In genomic region chr16:79698341-79698753, GRCh38 we compare ENCODE assay signal across 20 cellular contexts.
DNase-seq lines count a peak whose midpoint lies in the region; ATAC-seq, FAIRE-seq and TF ChIP-seq lines count a peak whose summit lies in the region.
"Had no signal": no experiment of that assay in that cellular context is flagged by ENCODE, and none has a peak within 500 bp of the region (broad histone marks: within the 10 kb centered on the region; RNA-seq: fewer than 3 reads in every experiment).

No MANE protein-coding gene starts in this region.

- peaks cover 17% of the 10 kb centered on the region for H3K27me3 Mint-ChIP-seq in T-helper 2 cell treated with Interferon-gamma antibody and Interleukin-4, amounts not matched to agents 5 μg/mL and 100 μg/mL, for 36 hours (ENCODE audit: low read depth)

- WGBS in lung, 2 donors = 41 to 73% methylated on average over 5 of the region's 5 CpGs
- whole genome bisulfite sequencing in prostate gland = 76% methylated on average over 5 of the region's 5 CpGs

- intact Hi-C loops in upper lobe of right lung (cut with DNase I) = no loop called here
- intact Hi-C loops in prostate gland (cut with DNase I) = no loop called here

- H3K27me3 ChIP-seq in lung (ENCODE audit: control insufficient read depth, insufficient read depth) (no peaks in the 10 kb centered on the region), upper lobe of right lung (no peaks in the 10 kb centered on the region), prostate gland (replicated peaks; ENCODE audit: insufficient read depth) (no peaks in the 10 kb centered on the region)
- H3K27me3 ChIP-seq: upper lobe of left lung had no signal

- H3K27ac ChIP-seq in lung (ENCODE audit: low read depth in 1 of 2, low read length in 1 of 2) (no peak overlapping the region), upper lobe of right lung (no peak overlapping the region), prostate gland (no peak overlapping the region)
- H3K27ac ChIP-seq: 22Rv1, upper lobe of left lung had no signal

- FAIRE-seq in frontal cortex (lab: Jason Lieb, UNC) = no peak
- FAIRE-seq: islet of Langerhans, RCC 7860 had no signal

- H3K36me3 ChIP-seq in lung (ENCODE audit: control insufficient read depth in 2 of 2, insufficient read depth in 2 of 2, low read length in 2 of 2) = no peaks in the 10 kb centered on the region
- H3K36me3 ChIP-seq in upper lobe of right lung = no peaks in the 10 kb centered on the region
- no peaks in the 10 kb centered on the region for H3K36me3 ChIP-seq in prostate gland
- H3K36me3 ChIP-seq: upper lobe of left lung had no signal

- H3K4me3 ChIP-seq in fibroblast of villous mesenchyme (ENCODE audit: low read depth, low read length) (no peak overlapping the region), lung (no peak overlapping the region), upper lobe of right lung (no peak overlapping the region), prostate gland (no peak overlapping the region)
- H3K4me3 ChIP-seq: mucosa of descending colon, upper lobe of left lung had no signal

- H3K27ac Mint-ChIP-seq in T-helper 2 cell treated with Interferon-gamma antibody and Interleukin-4, amounts not matched to agents 5 μg/mL and 100 μg/mL, for 36 hours = no peak overlapping the region
- H3K27ac Mint-ChIP-seq: activated naive CD8-positive, alpha-beta T cell; CD8-positive, alpha-beta T cell; stimulated activated effector memory CD8-positive, alpha-beta T cell treated with anti-CD3 and anti-CD28 coated beads, Interleukin-12 subunit alpha, Interleukin-12 subunit beta, amount 100 ng/mL, for 72 hours had no signal

- no peaks in the 10 kb centered on the region for H3K4me1 ChIP-seq in lung (ENCODE audit: control insufficient read depth in 2 of 2, insufficient read depth in 2 of 2, low read length in 2 of 2)
- H3K4me1 ChIP-seq in upper lobe of right lung = no peaks in the 10 kb centered on the region
- no peaks in the 10 kb centered on the region for H3K4me1 ChIP-seq in prostate gland (replicated peaks)
- H3K4me1 ChIP-seq: upper lobe of left lung had no signal

- ATAC-seq in lung (ENCODE audit: insufficient read depth, low FRiP score) (peak; percentile 47), upper lobe of right lung (peak; percentile 50)
- ATAC-seq: CD8-positive, alpha-beta T cell; mucosa of descending colon; stimulated activated effector memory CD8-positive, alpha-beta T cell treated with anti-CD3 and anti-CD28 coated beads, Interleukin-12 subunit alpha, Interleukin-12 subunit beta, amount 100 ng/mL, for 72 hours had no signal

- DNase-seq in T-helper 2 cell treated with Interferon-gamma antibody and Interleukin-4, amounts not matched to agents 5 μg/mL and 100 μg/mL, for 36 hours (ENCODE audit: low spot score) = no peak
- no peak for DNase-seq in T-helper 2 cell
- DNase-seq in fibroblast of villous mesenchyme (ENCODE audit: low read depth) = peak; percentile 89
- DNase-seq in lung (ENCODE audit: low spot score) = no peak
- DNase-seq in upper lobe of right lung = no peak
- DNase-seq in prostate gland (ENCODE audit: low spot score) = no peak
- DNase-seq in C1 segment of cervical spinal cord (lab: John Stamatoyannopoulos, UW) = no peak
- no peak for DNase-seq in frontal cortex (ENCODE audit: low spot score in 2 of 2)
- DNase-seq: CD8-positive, alpha-beta T cell; DND-41; KG1; NCI-H2171 treated with DMSO at 0.1 percent for 48 hours; NCI-H82; upper lobe of left lung had no signal

- H3K9me3 Mint-ChIP-seq in T-helper 2 cell treated with Interferon-gamma antibody and Interleukin-4, amounts not matched to agents 5 μg/mL and 100 μg/mL, for 36 hours = peaks cover 18% of the 10 kb centered on the region

- no peak for TF ChIP-seq CTCF in fibroblast of villous mesenchyme (IDR thresholded peaks at IDR 0.05; ENCODE audit: insufficient read depth, low read depth, low read length)
- TF ChIP-seq CTCF in lung (IDR thresholded peaks at IDR 0.05; ENCODE audit: control extremely low read depth, extremely low read depth) = no peak
- TF ChIP-seq CTCF in upper lobe of right lung (IDR thresholded peaks at IDR 0.05) = no peak
- no peak for TF ChIP-seq CTCF in prostate gland (IDR thresholded peaks at IDR 0.05)

- peaks cover 16% of the 10 kb centered on the region for H3K4me1 Mint-ChIP-seq in T-helper 2 cell treated with Interferon-gamma antibody and Interleukin-4, amounts not matched to agents 5 μg/mL and 100 μg/mL, for 36 hours (ENCODE audit: low read depth)
- H3K4me1 Mint-ChIP-seq: stimulated activated effector memory CD8-positive, alpha-beta T cell treated with anti-CD3 and anti-CD28 coated beads, Interleukin-12 subunit alpha, Interleukin-12 subunit beta, amount 100 ng/mL, for 72 hours had no signal

- H3K9me3 ChIP-seq in lung (ENCODE audit: control insufficient read depth in 2 of 2, insufficient read depth in 1 of 2, low read length in 1 of 2) (peaks cover 0 to 2% of the 10 kb centered on the region in 2 donors), upper lobe of right lung (no peaks in the 10 kb centered on the region), prostate gland (no peaks in the 10 kb centered on the region)

- H3K36me3 Mint-ChIP-seq in T-helper 2 cell treated with Interferon-gamma antibody and Interleukin-4, amounts not matched to agents 5 μg/mL and 100 μg/mL, for 36 hours (ENCODE audit: low read depth) = peaks cover 8% of the 10 kb centered on the region
- H3K36me3 Mint-ChIP-seq: activated naive CD8-positive, alpha-beta T cell; CD8-positive, alpha-beta T cell; stimulated activated effector memory CD8-positive, alpha-beta T cell treated with anti-CD3 and anti-CD28 coated beads, Interleukin-12 subunit alpha, Interleukin-12 subunit beta, amount 100 ng/mL, for 72 hours had no signal

- peak overlapping the region; percentile 48 for H3K4me3 Mint-ChIP-seq in T-helper 2 cell treated with Interferon-gamma antibody and Interleukin-4, amounts not matched to agents 5 μg/mL and 100 μg/mL, for 36 hours
- H3K4me3 Mint-ChIP-seq: activated naive CD8-positive, alpha-beta T cell; CD8-positive, alpha-beta T cell; stimulated activated effector memory CD8-positive, alpha-beta T cell treated with anti-CD3 and anti-CD28 coated beads, Interleukin-12 subunit alpha, Interleukin-12 subunit beta, amount 100 ng/mL, for 72 hours had no signal

- no peak for TF ChIP-seq POLR2A in prostate gland (IDR thresholded peaks at IDR 0.05)
